Comparison of ENCODE assay signal across 20 cellular contexts in the genomic region with DNA sequence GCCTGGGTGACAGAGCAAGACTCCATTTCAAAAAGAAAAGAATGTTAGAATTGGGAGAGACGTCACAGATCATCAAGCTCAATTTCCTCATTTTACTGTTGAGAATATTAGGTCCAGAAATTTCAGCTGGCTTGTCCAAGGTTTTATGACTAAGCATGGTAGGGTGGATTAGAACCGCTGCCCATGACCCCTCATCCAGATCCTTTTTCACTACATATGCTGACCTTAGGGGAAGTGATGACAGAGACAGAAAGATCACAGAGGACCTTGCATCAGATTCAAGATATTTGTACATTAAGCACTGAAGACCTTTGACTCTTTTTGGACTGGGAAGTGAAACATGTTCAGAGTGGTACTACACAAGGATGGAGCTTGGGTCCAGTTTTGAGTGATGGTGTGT.
"Had no signal": no experiment of that assay in that cellular context is flagged by ENCODE, and none has a peak within 500 bp of the region (broad histone marks: within the 10 kb centered on the region; RNA-seq: fewer than 3 reads in every experiment).

No MANE protein-coding gene starts in this region.

- H3K36me3 ChIP-seq: left lung, neutrophil, transverse colon, vagina had no signal

- H3K9me3 ChIP-seq: neutrophil, transverse colon, vagina had no signal

- H3K4me3 ChIP-seq: left lung, skin epidermis, transverse colon, vagina had no signal

- H3K4me1 ChIP-seq: left lung had no signal

- DNase-seq: activated B cell treated with CpG ODN at 0.5 μM for 24 hours; activated CD4-positive, alpha-beta memory T cell treated with anti-CD3 and anti-CD28 coated beads, Interleukin-2, amount 10 ng/mL, durations not matched to agents 7 days and 5 days; activated CD4-positive, alpha-beta T cell treated with anti-CD3 and anti-CD28 coated beads for 48 hours; activated CD8-positive, alpha-beta memory T cell treated with anti-CD3 and anti-CD28 coated beads, Interleukin-2, amount 10 ng/mL, durations not matched to agents 7 days and 5 days; activated naive CD8-positive, alpha-beta T cell treated with anti-CD3 and anti-CD28 coated beads, Interleukin-2, amount 10 ng/mL, durations not matched to agents 7 days and 5 days; central memory CD4-positive, alpha-beta T cell; effector CD4-positive, alpha-beta T cell; glutamatergic neuron; kidney; left lung; mesenchymal stem cell; naive thymus-derived CD4-positive, alpha-beta T cell; retina; stimulated activated naive CD8-positive, alpha-beta T cell treated with anti-CD3 and anti-CD28 coated beads, Interleukin-15, Interleukin-2, amounts not matched to agents 100 U/mL and 50 U/mL, for 24 hours; T-cell; transverse colon had no signal

- H3K27ac ChIP-seq: neutrophil, transverse colon, vagina had no signal

- H3K27me3 ChIP-seq: left lung, neutrophil, transverse colon, vagina had no signal

- ATAC-seq: activated CD8-positive, alpha-beta memory T cell treated with anti-CD3 and anti-CD28 coated beads, Interleukin-2, amount 10 ng/mL, durations not matched to agents 7 days and 5 days; left lung; naive thymus-derived CD4-positive, alpha-beta T cell; SK-N-SH treated with all-trans-retinoic acid at 6 μM for 48 hours; stimulated activated naive CD8-positive, alpha-beta T cell treated with anti-CD3 and anti-CD28 coated beads, Interleukin-15, Interleukin-2, amounts not matched to agents 100 U/mL and 50 U/mL, for 24 hours; T-cell had no signal
